In the genomic region with DNA sequence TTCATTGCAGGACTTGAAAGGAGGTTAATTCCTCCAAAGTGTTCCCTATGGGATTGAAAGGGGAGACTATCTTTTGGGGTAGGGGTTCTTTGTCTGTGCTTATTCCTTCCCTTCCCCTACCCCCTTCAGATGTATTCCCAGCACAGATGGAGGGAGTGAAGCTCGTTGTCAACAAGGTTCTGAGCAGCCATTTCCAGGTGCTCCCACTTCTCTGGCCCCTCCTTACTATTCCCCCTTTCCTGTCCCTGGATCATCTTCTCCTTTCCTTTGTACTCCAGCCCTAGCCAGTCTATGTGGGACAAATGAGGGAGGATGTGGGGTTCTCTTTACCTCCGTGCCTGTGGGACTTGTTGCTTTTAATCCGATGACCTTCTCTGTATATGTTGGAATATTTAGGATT, we compare ENCODE assay signal across 8 cellular contexts. TPM values are rescaled to one million over a fixed set of nuclear protein-coding genes. Genes with fewer than 3 reads are reported as not detected.
DNase-seq lines count a peak whose midpoint lies in the region; ATAC-seq, FAIRE-seq and TF ChIP-seq lines count a peak whose summit lies in the region.

No MANE protein-coding gene starts in this region.

- H3K36me3 Mint-ChIP-seq in GM23338 (ENCODE audit: low read depth), result peaks cover 20% of the 10 kb centered on the region

- WGBS in esophagus, 2 donors, result 49 to 62% methylated on average over 3 of the region's 3 CpGs

- no peaks in the 10 kb centered on the region for H3K79me2 ChIP-seq in GM23338 (replicated peaks; ENCODE audit: insufficient read depth)

- peak overlapping the region; percentile 95 for H3K27ac Mint-ChIP-seq in GM23338

- H3K4me1 Mint-ChIP-seq in GM23338, result peaks cover 26% of the 10 kb centered on the region

- no peaks in the 10 kb centered on the region for H4K20me1 ChIP-seq in GM23338 (replicated peaks; ENCODE audit: insufficient read depth)

- FAIRE-seq in GM12891 (lab: Jason Lieb, UNC), result no peak

- peaks cover 6% of the 10 kb centered on the region for H3K36me3 ChIP-seq in GM23338 (ENCODE audit: insufficient read depth)
- peaks cover 0 to 19% of the 10 kb centered on the region in 2 donors for H3K36me3 ChIP-seq in esophagus (ENCODE audit: control insufficient read depth in 2 of 2, insufficient read depth in 2 of 2, low read length in 1 of 2)
- peaks cover 14% of the 10 kb centered on the region for H3K36me3 ChIP-seq in rectal smooth muscle tissue (ENCODE audit: control insufficient read depth, insufficient read depth, low read length)

- intact Hi-C loops in left colon (cut with DNase I, micrococcal nuclease), result loop anchor here (5.0 to 10.0 kb wide), 3 partner anchors 66 to 158 kb away; no protein-coding TSS in a partner anchor

- H3K9me3 Mint-ChIP-seq in GM23338, result no peaks in the 10 kb centered on the region

- ATAC-seq in GM23338, result no peak
- ATAC-seq in HG02763 (IDR thresholded peaks at IDR 0.05; ENCODE audit: unreplicated experiment), result no peak
- no peak for ATAC-seq in left colon
- no peak for ATAC-seq in HG03135 (IDR thresholded peaks at IDR 0.05; ENCODE audit: unreplicated experiment)

- H3K27ac ChIP-seq in GM23338 (ENCODE audit: low read depth), result peak overlapping the region; percentile 84; the same call in 1 of the 2 replicates
- H3K27ac ChIP-seq in esophagus (ENCODE audit: low read depth in 2 of 2, low read length in 1 of 2), result peak overlapping the region in 1 of 2 donors; percentile 82
- H3K27ac ChIP-seq in rectal smooth muscle tissue (ENCODE audit: low read depth, low read length), result peak overlapping the region; percentile 86

- no peak for TF ChIP-seq CTCF in GM23338 (conservative IDR thresholded peaks at IDR 0.05; ENCODE audit: low read depth in 2 of 2)

- H3K4me1 ChIP-seq in GM23338 (ENCODE audit: insufficient read depth) (peaks cover 13% of the 10 kb centered on the region), esophagus (ENCODE audit: control insufficient read depth in 2 of 2, insufficient read depth in 2 of 2, low read length in 1 of 2) (peaks cover 2 to 8% of the 10 kb centered on the region in 2 donors), rectal smooth muscle tissue (ENCODE audit: control insufficient read depth, insufficient read depth, low read length) (peaks cover 15% of the 10 kb centered on the region)

- no peak for TF ChIP-seq POLR2A in GM12891 (IDR thresholded peaks at IDR 0.05; ENCODE audit: low read depth, low read length)

- H3K27me3 Mint-ChIP-seq in GM23338 (ENCODE audit: insufficient read depth, low read depth, poor library complexity), result peaks cover 6% of the 10 kb centered on the region

- H3K27me3 ChIP-seq in GM23338 (ENCODE audit: insufficient read depth), result no peaks in the 10 kb centered on the region
- no peaks in the 10 kb centered on the region for H3K27me3 ChIP-seq in esophagus (ENCODE audit: control insufficient read depth in 1 of 2, insufficient read depth in 2 of 2, low read length in 2 of 2)
- H3K27me3 ChIP-seq in rectal smooth muscle tissue (ENCODE audit: control insufficient read depth, insufficient read depth, low read length), result no peaks in the 10 kb centered on the region

- peak overlapping the region; percentile 97 for H3K4me3 Mint-ChIP-seq in GM23338

- no peak for DNase-seq in GM23338 (ENCODE audit: low spot score)
- peak; percentile 56 for DNase-seq in RKO (ENCODE audit: low spot score)
- no peak for DNase-seq in left colon
- DNase-seq in GM12891 (ENCODE audit: insufficient read length, low spot score), result no peak

- H3K9ac ChIP-seq in rectal smooth muscle tissue (ENCODE audit: low read length), result peak overlapping the region; percentile 26

- no peaks in the 10 kb centered on the region for H3K9me2 ChIP-seq in GM23338 (ENCODE audit: insufficient read depth)

- peak overlapping the region; percentile 55 for H3K4me3 ChIP-seq in GM23338
- peak overlapping the region; percentile 64 to 89 for H3K4me3 ChIP-seq in esophagus (ENCODE audit: low read depth in 1 of 2, low read length in 2 of 2)
- H3K4me3 ChIP-seq in rectal smooth muscle tissue (ENCODE audit: low read length), result peak overlapping the region; percentile 99

- H2AFZ ChIP-seq in GM23338, result peak overlapping the region; percentile 11

- no peaks in the 10 kb centered on the region for H3K9me3 ChIP-seq in esophagus (ENCODE audit: control insufficient read depth in 2 of 2, insufficient read depth in 1 of 2, low read depth in 1 of 2, low read length in 1 of 2)

- H3F3A ChIP-seq in GM23338 (replicated peaks; ENCODE audit: low read depth), result peaks cover 3% of the 10 kb centered on the region; the same call in 1 of the 2 replicates

- peak overlapping the region; percentile 96 for H3K4me2 ChIP-seq in GM23338

TF ChIP-seq in GM12891, 5 proteins besides CTCF, POLR2A, EP300 and RAD21:
- TF ChIP-seq PAX5 (IDR thresholded peaks at IDR 0.05; ENCODE audit: insufficient read depth, low read length, severe bottlenecking), result no peak
- TF ChIP-seq POU2F2 (IDR thresholded peaks at IDR 0.05; ENCODE audit: low read depth, low read length), result no peak
- no peak for TF ChIP-seq POLR2AphosphoS5 (IDR thresholded peaks at IDR 0.05; ENCODE audit: low read depth, low read length)
- no peak for TF ChIP-seq SPI1 (IDR thresholded peaks at IDR 0.05; ENCODE audit: low read depth, low read length)
- TF ChIP-seq TAF1 (IDR thresholded peaks at IDR 0.05; ENCODE audit: low read depth, low read length), result no peak

RNA-seq across cellular contexts. Expression of gene TOMM40L, which starts 0.9 kb away (rescaled TPM):
- total RNA-seq in GM23338 (2014; rRNA removed; shearing (Covaris generic)), result 12.9 and 22.3 TPM in 2 replicates
- 5.9 and 6.8 TPM in 2 replicates for polyA plus RNA-seq in GM23338 (2016; fragmentation: Nextera tagmentation; extraction: Ambion mirVana)
- 10 to 100 TPM in 1 of 2 donors, 1 to 10 TPM in 1; 8.0 to 10.5 TPM for polyA plus RNA-seq in esophagus
- total RNA-seq in left colon, result 10 to 100 TPM; 19.6 to 24.6 TPM
- polyA plus RNA-seq in GM12891 (2012; ENCODE audit: low read depth, missing spikeins), result 9.6 TPM

RNA-seq across cellular contexts. Expression of gene APOA2, which starts 3.3 kb away (rescaled TPM):
- total RNA-seq in GM23338 (2014; rRNA removed; shearing (Covaris generic)), result not detected in 2 replicates
- polyA plus RNA-seq in GM23338 (2016; fragmentation: Nextera tagmentation; extraction: Ambion mirVana), result 2.7 TPM in 1 of 2 replicates, not detected in the other
- polyA plus RNA-seq in esophagus, result not detected
- total RNA-seq in left colon, result not detected
- not detected for polyA plus RNA-seq in GM12891 (2012; ENCODE audit: low read depth, missing spikeins)

RNA-seq across cellular contexts. Expression of gene NR1I3, which starts 11.2 kb away (rescaled TPM):
- total RNA-seq in GM23338 (2014; rRNA removed; shearing (Covaris generic)), result not detected in 2 replicates
- polyA plus RNA-seq in GM23338 (2016; fragmentation: Nextera tagmentation; extraction: Ambion mirVana) (0.40 and 0.50 TPM in 2 replicates), esophagus (under 1 TPM in 1 of 2 donors, not detected in 1; 0.07 TPM)
- under 1 TPM in 1 of 2 donors, not detected in 1; 0.53 TPM for total RNA-seq in left colon
- polyA plus RNA-seq in GM12891 (2012; ENCODE audit: low read depth, missing spikeins), result not detected

RNA-seq across cellular contexts. Expression of gene FCER1G, which starts 11.7 kb away (rescaled TPM):
- total RNA-seq in GM23338 (2014; rRNA removed; shearing (Covaris generic)), result 0.74 TPM in 1 of 2 replicates, not detected in the other
- polyA plus RNA-seq in GM23338 (2016; fragmentation: Nextera tagmentation; extraction: Ambion mirVana) (0.57 and 1.1 TPM in 2 replicates), esophagus (10 to 100 TPM; 10.0 to 14.0 TPM)
- 10 to 100 TPM in 1 of 2 donors, 1 to 10 TPM in 1; 5.6 to 23.3 TPM for total RNA-seq in left colon
- 6.0 TPM for polyA plus RNA-seq in GM12891 (2012; ENCODE audit: low read depth, missing spikeins)

RNA-seq across cellular contexts. Expression of gene NDUFS2, which starts 24.6 kb away (rescaled TPM):
- total RNA-seq in GM23338 (2014; rRNA removed; shearing (Covaris generic)), result 94.7 and 131 TPM in 2 replicates
- polyA plus RNA-seq in GM23338 (2016; fragmentation: Nextera tagmentation; extraction: Ambion mirVana) (54.0 and 56.7 TPM in 2 replicates), esophagus (10 to 100 TPM; 27.8 to 76.0 TPM)
- 100 to 1,000 TPM; 154 to 188 TPM for total RNA-seq in left colon
- 105 TPM for polyA plus RNA-seq in GM12891 (2012; ENCODE audit: low read depth, missing spikeins)
